In the genomic region with DNA sequence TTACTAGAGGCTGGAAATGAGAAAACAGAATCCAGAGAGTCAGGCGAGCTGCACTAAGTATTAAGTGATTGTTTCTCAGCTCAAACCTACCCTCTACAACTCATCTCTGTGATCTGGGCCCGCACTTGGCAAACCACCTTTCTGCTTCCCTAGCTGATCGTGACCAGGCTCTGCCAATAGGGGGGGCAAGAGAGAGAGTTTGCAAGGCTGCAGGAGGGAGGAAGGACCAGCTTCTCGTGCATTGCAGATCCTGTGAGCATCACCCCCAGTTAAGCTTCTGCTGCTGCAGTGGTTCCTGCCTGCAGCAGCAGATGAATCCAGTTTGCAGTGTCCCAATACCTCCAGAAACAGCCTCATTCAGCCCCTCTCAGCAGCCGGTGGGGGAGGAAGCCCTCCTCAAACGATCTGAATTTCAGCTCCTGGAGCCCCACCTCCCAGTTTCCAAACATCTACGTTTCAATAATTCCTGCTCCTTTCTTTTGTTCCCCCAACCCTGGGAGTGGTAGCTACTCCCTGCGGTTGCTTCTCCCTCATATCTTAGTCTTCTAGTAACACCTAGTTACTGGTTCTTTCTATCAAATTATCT, we compare ENCODE assay signal across 1 cellular context.
A peak's percentile ranks its signal among the peaks of the same experiment; 100 is the strongest.
TF ChIP-seq lines count a peak whose summit lies in the region.

No MANE protein-coding gene starts in this region.

TF ChIP-seq in HepG2, 621 proteins besides CTCF, POLR2A, EP300 and RAD21:
- TF ChIP-seq ARNTL (CRISPR knock-in tag; IDR thresholded peaks at IDR 0.05) (no peak), THAP11 (CRISPR knock-in tag; IDR thresholded peaks at IDR 0.05) (peak; percentile 33; the same call in 1 of the 2 replicates), SMC3 (IDR thresholded peaks at IDR 0.05; ENCODE audit: low read length) (peak; percentile 67), ZNF460 (CRISPR knock-in tag; IDR thresholded peaks at IDR 0.05; ENCODE audit: borderline replicate concordance) (no peak), NR2F1 (CRISPR knock-in tag; IDR thresholded peaks at IDR 0.05) (no peak), ZNF335 (CRISPR knock-in tag; IDR thresholded peaks at IDR 0.05) (0 out of 2 replicates have a peak, but pooled peaks have one; percentile 35), ZNF430 (CRISPR knock-in tag; IDR thresholded peaks at IDR 0.05) (no peak), TEAD3 (CRISPR knock-in tag; optimal IDR thresholded peaks at IDR 0.05; ENCODE audit: borderline replicate concordance) (peak; percentile 9), SAP130 (CRISPR knock-in tag; IDR thresholded peaks at IDR 0.05; ENCODE audit: low read depth) (0 out of 2 replicates have a peak, but pooled peaks have one; percentile 11), STAG1 (CRISPR knock-in tag; IDR thresholded peaks at IDR 0.05) (peak; percentile 78), ZNF878 (CRISPR knock-in tag; IDR thresholded peaks at IDR 0.05) (no peak), ZNF772 (CRISPR knock-in tag; IDR thresholded peaks at IDR 0.05) (no peak), XRCC5 (optimal IDR thresholded peaks at IDR 0.05; ENCODE audit: low read length) (peak; percentile 79), ZNF263 (CRISPR knock-in tag; IDR thresholded peaks at IDR 0.05) (peak; percentile 72; the same call in 1 of the 2 replicates), RXRA (CRISPR knock-in tag; IDR thresholded peaks at IDR 0.05) (no peak), ZNF569 (CRISPR knock-in tag; IDR thresholded peaks at IDR 0.05; ENCODE audit: borderline replicate concordance) (no peak), IRF2 (CRISPR knock-in tag; IDR thresholded peaks at IDR 0.05) (0 out of 2 replicates have a peak, but pooled peaks have one; percentile 22), SP4 (CRISPR knock-in tag; IDR thresholded peaks at IDR 0.05) (no peak), MXD4 (CRISPR knock-in tag; IDR thresholded peaks at IDR 0.05) (no peak)
- TF ChIP-seq, protein P1, sequence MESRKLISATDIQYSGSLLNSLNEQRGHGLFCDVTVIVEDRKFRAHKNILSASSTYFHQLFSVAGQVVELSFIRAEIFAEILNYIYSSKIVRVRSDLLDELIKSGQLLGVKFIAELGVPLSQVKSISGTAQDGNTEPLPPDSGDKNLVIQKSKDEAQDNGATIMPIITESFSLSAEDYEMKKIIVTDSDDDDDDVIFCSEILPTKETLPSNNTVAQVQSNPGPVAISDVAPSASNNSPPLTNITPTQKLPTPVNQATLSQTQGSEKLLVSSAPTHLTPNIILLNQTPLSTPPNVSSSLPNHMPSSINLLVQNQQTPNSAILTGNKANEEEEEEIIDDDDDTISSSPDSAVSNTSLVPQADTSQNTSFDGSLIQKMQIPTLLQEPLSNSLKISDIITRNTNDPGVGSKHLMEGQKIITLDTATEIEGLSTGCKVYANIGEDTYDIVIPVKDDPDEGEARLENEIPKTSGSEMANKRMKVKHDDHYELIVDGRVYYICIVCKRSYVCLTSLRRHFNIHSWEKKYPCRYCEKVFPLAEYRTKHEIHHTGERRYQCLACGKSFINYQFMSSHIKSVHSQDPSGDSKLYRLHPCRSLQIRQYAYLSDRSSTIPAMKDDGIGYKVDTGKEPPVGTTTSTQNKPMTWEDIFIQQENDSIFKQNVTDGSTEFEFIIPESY (CRISPR knock-in tag; IDR thresholded peaks at IDR 0.05) = 0 out of 2 replicates have a peak, but pooled peaks have one; percentile 13
- TF ChIP-seq, protein P2, sequence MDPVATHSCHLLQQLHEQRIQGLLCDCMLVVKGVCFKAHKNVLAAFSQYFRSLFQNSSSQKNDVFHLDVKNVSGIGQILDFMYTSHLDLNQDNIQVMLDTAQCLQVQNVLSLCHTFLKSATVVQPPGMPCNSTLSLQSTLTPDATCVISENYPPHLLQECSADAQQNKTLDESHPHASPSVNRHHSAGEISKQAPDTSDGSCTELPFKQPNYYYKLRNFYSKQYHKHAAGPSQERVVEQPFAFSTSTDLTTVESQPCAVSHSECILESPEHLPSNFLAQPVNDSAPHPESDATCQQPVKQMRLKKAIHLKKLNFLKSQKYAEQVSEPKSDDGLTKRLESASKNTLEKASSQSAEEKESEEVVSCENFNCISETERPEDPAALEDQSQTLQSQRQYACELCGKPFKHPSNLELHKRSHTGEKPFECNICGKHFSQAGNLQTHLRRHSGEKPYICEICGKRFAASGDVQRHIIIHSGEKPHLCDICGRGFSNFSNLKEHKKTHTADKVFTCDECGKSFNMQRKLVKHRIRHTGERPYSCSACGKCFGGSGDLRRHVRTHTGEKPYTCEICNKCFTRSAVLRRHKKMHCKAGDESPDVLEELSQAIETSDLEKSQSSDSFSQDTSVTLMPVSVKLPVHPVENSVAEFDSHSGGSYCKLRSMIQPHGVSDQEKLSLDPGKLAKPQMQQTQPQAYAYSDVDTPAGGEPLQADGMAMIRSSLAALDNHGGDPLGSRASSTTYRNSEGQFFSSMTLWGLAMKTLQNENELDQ (CRISPR knock-in tag; IDR thresholded peaks at IDR 0.05; ENCODE audit: borderline replicate concordance) = no peak
TF ChIP-seq in HepG2: peak in this region for 10.
